In the genomic region with DNA sequence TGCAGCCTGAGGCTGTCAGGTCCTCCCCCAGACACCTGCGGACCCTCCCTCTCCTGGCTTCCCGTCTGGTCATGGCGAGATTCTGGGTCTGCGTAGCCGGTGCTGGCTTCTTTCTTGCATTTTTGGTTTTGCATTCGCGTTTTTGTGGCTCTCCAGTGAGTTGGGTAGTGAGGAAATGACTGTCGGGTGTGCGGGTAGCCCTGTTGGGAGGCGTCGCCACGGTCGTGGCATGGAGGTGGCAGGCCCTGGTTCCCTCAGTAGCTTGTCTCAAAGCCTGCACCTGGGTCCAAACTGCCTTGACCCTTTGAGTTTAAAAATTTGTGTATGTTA, we compare ENCODE assay signal across 8 cellular contexts. TPM values are rescaled to one million over a fixed set of nuclear protein-coding genes. Genes with fewer than 3 reads are reported as not detected.
DNase-seq lines count a peak whose midpoint lies in the region; ATAC-seq and TF ChIP-seq lines count a peak whose summit lies in the region.

No MANE protein-coding gene starts in this region.

- no peaks in the 10 kb centered on the region for H3K9me3 ChIP-seq in OCI-LY1 (ENCODE audit: low read length)
- H3K9me3 ChIP-seq in smooth muscle cell (replicated peaks; ENCODE audit: low read depth): no peaks in the 10 kb centered on the region

- H3K9me2 ChIP-seq in OCI-LY1 (ENCODE audit: low read depth, low read length): no peaks in the 10 kb centered on the region

- ATAC-seq in HG02763 (IDR thresholded peaks at IDR 0.05; ENCODE audit: unreplicated experiment): peak; percentile 31
- ATAC-seq in left ventricle myocardium superior: peak; percentile 24

- peak overlapping the region; percentile 97 for H3K27ac Mint-ChIP-seq in activated naive CD4-positive, alpha-beta T cell treated with anti-CD3 and anti-CD28 coated beads, Interleukin-2, amount 10 ng/mL, durations not matched to agents 7 days and 5 days

- H3K4me2 ChIP-seq in OCI-LY1 (ENCODE audit: low read length) (peak overlapping the region; percentile 99), smooth muscle cell (peak overlapping the region; percentile 98)

- H3K27ac ChIP-seq in OCI-LY1 (ENCODE audit: low read depth, low read length, poor library complexity, severe bottlenecking) (peak overlapping the region; percentile 68), smooth muscle cell (ENCODE audit: low read depth) (peak overlapping the region; percentile 40)

- H3K36me3 Mint-ChIP-seq in activated naive CD4-positive, alpha-beta T cell treated with anti-CD3 and anti-CD28 coated beads, Interleukin-2, amount 10 ng/mL, durations not matched to agents 7 days and 5 days: peaks cover 10% of the 10 kb centered on the region

- no peaks in the 10 kb centered on the region for H3K36me3 ChIP-seq in OCI-LY1 (ENCODE audit: insufficient read depth, low read length)
- no peaks in the 10 kb centered on the region for H3K36me3 ChIP-seq in smooth muscle cell (ENCODE audit: low read depth)

- no peaks in the 10 kb centered on the region for H3K27me3 Mint-ChIP-seq in activated naive CD4-positive, alpha-beta T cell treated with anti-CD3 and anti-CD28 coated beads, Interleukin-2, amount 10 ng/mL, durations not matched to agents 7 days and 5 days

- intact Hi-C loops in left ventricle myocardium superior (cut with micrococcal nuclease): no loop called here

- TF ChIP-seq CTCF in OCI-LY1 (IDR thresholded peaks at IDR 0.05; ENCODE audit: low read length) (no peak), smooth muscle cell (IDR thresholded peaks at IDR 0.05; ENCODE audit: borderline replicate concordance, insufficient read depth, poor library complexity, severe bottlenecking) (no peak)

- no peaks in the 10 kb centered on the region for H3K9me3 Mint-ChIP-seq in activated naive CD4-positive, alpha-beta T cell treated with anti-CD3 and anti-CD28 coated beads, Interleukin-2, amount 10 ng/mL, durations not matched to agents 7 days and 5 days

- DNase-seq in NCI-H1092 treated with DMSO at 0.1 percent for 48 hours (lab: John Stamatoyannopoulos, UW): peak; percentile 47
- no peak for DNase-seq in NCI-H1092 (lab: John Stamatoyannopoulos, UW)
- DNase-seq in activated naive CD4-positive, alpha-beta T cell treated with anti-CD3 and anti-CD28 coated beads, Interleukin-2, amount 10 ng/mL, durations not matched to agents 7 days and 5 days: peak; percentile 71
- peak; percentile 43 for DNase-seq in left ventricle myocardium superior
- DNase-seq in smooth muscle cell (lab: John Stamatoyannopoulos, UW; ENCODE audit: unreplicated experiment): no peak
- no peak for DNase-seq in SK-N-DZ (ENCODE audit: low spot score)

- H4K20me1 ChIP-seq in OCI-LY1 (ENCODE audit: insufficient read depth, low read length): no peaks in the 10 kb centered on the region
- H4K20me1 ChIP-seq in smooth muscle cell (ENCODE audit: low read depth): peaks cover 34% of the 10 kb centered on the region

- H3K4me1 ChIP-seq in OCI-LY1 (ENCODE audit: insufficient read depth, low read length, severe bottlenecking) (peaks cover 34% of the 10 kb centered on the region), smooth muscle cell (ENCODE audit: low read depth) (peaks cover 36% of the 10 kb centered on the region)

- H3K4me1 Mint-ChIP-seq in activated naive CD4-positive, alpha-beta T cell treated with anti-CD3 and anti-CD28 coated beads, Interleukin-2, amount 10 ng/mL, durations not matched to agents 7 days and 5 days: peaks cover 59% of the 10 kb centered on the region

- peak overlapping the region; percentile 79 for H3K9ac ChIP-seq in OCI-LY1 (ENCODE audit: low read length)
- peak overlapping the region; percentile 71 for H3K9ac ChIP-seq in smooth muscle cell (ENCODE audit: low read depth)

- no peaks in the 10 kb centered on the region for H3F3A ChIP-seq in OCI-LY1 (ENCODE audit: insufficient read depth, low read length)
- H3F3A ChIP-seq in smooth muscle cell (ENCODE audit: low read depth): no peaks in the 10 kb centered on the region

- CTCF ChIA-PET in activated naive CD4-positive, alpha-beta T cell treated with anti-CD3 and anti-CD28 coated beads, Interleukin-2, amount 10 ng/mL, durations not matched to agents 7 days and 5 days (lab: Charles Lee): interaction anchor here (2.2 kb wide), 1 partner anchor 9 kb away, joined by 6 read pairs; no protein-coding TSS in a partner anchor

- H3K27me3 ChIP-seq in OCI-LY1 (ENCODE audit: insufficient read depth, low read length): no peaks in the 10 kb centered on the region
- no peaks in the 10 kb centered on the region for H3K27me3 ChIP-seq in smooth muscle cell (ENCODE audit: low read depth)

- peak overlapping the region; percentile 96 for H3K4me3 Mint-ChIP-seq in activated naive CD4-positive, alpha-beta T cell treated with anti-CD3 and anti-CD28 coated beads, Interleukin-2, amount 10 ng/mL, durations not matched to agents 7 days and 5 days

- H3K79me2 ChIP-seq in OCI-LY1 (ENCODE audit: insufficient read depth, low read length) (peaks cover 39% of the 10 kb centered on the region), smooth muscle cell (ENCODE audit: low read depth) (peaks cover 47% of the 10 kb centered on the region)

- H3K4me3 ChIP-seq in OCI-LY1 (ENCODE audit: low read depth, low read length, poor library complexity, severe bottlenecking) (peak overlapping the region; percentile 96), smooth muscle cell (peak overlapping the region; percentile 87)

- 2% methylated on average over 13 of the region's 13 CpGs for whole genome bisulfite sequencing in smooth muscle cell (ENCODE audit: low lambda C conversion rate)

- H2AFZ ChIP-seq in OCI-LY1 (ENCODE audit: low read length) (peak overlapping the region; percentile 60), smooth muscle cell (ENCODE audit: low read depth) (peak overlapping the region; percentile 100)

RNA-seq across cellular contexts. Expression of a gene that starts 0.3 kb away (rescaled TPM):
- total RNA-seq in left ventricle myocardium superior (10.6 TPM), smooth muscle cell (11.5 and 12.0 TPM in 2 replicates)
- 6.2 and 9.2 TPM in 2 replicates for polyA plus RNA-seq in smooth muscle cell
- polyA plus RNA-seq in SK-N-DZ (2014; cell fraction: cytosol; rRNA removed): 19.4 and 19.8 TPM in 2 replicates
- 59.7 and 61.3 TPM in 2 replicates for polyA plus RNA-seq in SK-N-DZ (2014; cell fraction: nucleus; rRNA removed)

RNA-seq across cellular contexts. Expression of a gene that starts 0.6 kb away (rescaled TPM):
- total RNA-seq in left ventricle myocardium superior (13.4 TPM), smooth muscle cell (9.7 and 11.2 TPM in 2 replicates)
- polyA plus RNA-seq in smooth muscle cell: 7.6 and 8.6 TPM in 2 replicates
- polyA plus RNA-seq in SK-N-DZ (2014; cell fraction: cytosol; rRNA removed): 22.7 and 23.5 TPM in 2 replicates
- 37.1 and 54.0 TPM in 2 replicates for polyA plus RNA-seq in SK-N-DZ (2014; cell fraction: nucleus; rRNA removed)

RNA-seq across cellular contexts. Expression of a gene that starts 47.9 kb away (rescaled TPM):
- total RNA-seq in left ventricle myocardium superior: not detected
- not detected in 2 replicates for total RNA-seq in smooth muscle cell
- polyA plus RNA-seq in smooth muscle cell: not detected in 2 replicates
- not detected in 2 replicates for polyA plus RNA-seq in SK-N-DZ (2014; cell fraction: cytosol; rRNA removed)
- polyA plus RNA-seq in SK-N-DZ (2014; cell fraction: nucleus; rRNA removed): not detected in 2 replicates

Comparison
In these comparisons a context has a peak if more than half of its experiments do, and no peak if none do; other contexts are left out.
1. DNase-seq: peak in NCI-H1092 treated with DMSO at 0.1 percent for 48 hours (single experiment), activated naive CD4-positive, alpha-beta T cell treated with anti-CD3 and anti-CD28 coated beads, Interleukin-2, amount 10 ng/mL, durations not matched to agents 7 days and 5 days (single experiment) and left ventricle myocardium superior (single experiment); none in NCI-H1092 (single experiment), smooth muscle cell (single experiment) and SK-N-DZ (single experiment).